In the genomic region with DNA sequence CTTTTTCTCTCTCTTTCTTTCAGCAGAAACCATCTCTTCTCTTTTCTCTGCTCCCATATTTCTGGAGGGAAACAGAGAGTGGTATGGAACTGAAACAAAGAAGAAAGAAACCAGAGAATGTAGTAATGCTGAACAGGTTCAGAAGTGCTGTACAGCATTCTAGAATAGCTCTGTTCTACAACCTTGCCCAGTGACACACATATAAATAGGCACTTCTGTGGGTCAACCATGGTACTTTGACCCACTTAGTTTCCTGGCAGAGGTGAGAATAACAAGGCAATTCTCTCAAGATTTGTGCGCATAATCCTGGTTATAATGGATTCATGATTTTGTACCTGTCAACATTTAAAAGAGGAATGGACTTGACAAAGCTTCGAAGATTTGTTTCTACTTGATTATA, we compare ENCODE assay signal across 2 cellular contexts.
TF ChIP-seq lines count a peak whose summit lies in the region.

No MANE protein-coding gene starts in this region.

TF ChIP-seq in GM12878, 131 proteins besides CTCF, POLR2A, EP300 and RAD21:
- no peak for TF ChIP-seq PAX5 (IDR thresholded peaks at IDR 0.05; ENCODE audit: borderline replicate concordance, low read depth, low read length)
- TF ChIP-seq TBL1XR1 (IDR thresholded peaks at IDR 0.05; ENCODE audit: low read depth, low read length) = no peak
- TF ChIP-seq ZSCAN29 (IDR thresholded peaks at IDR 0.05) = no peak
- no peak for TF ChIP-seq POLR2AphosphoS5 (IDR thresholded peaks at IDR 0.05; ENCODE audit: low read length)
- TF ChIP-seq, protein P1, sequence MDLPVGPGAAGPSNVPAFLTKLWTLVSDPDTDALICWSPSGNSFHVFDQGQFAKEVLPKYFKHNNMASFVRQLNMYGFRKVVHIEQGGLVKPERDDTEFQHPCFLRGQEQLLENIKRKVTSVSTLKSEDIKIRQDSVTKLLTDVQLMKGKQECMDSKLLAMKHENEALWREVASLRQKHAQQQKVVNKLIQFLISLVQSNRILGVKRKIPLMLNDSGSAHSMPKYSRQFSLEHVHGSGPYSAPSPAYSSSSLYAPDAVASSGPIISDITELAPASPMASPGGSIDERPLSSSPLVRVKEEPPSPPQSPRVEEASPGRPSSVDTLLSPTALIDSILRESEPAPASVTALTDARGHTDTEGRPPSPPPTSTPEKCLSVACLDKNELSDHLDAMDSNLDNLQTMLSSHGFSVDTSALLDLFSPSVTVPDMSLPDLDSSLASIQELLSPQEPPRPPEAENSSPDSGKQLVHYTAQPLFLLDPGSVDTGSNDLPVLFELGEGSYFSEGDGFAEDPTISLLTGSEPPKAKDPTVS (IDR thresholded peaks at IDR 0.05; ENCODE audit: low read depth, low read length) = no peak
- TF ChIP-seq, protein P2, sequence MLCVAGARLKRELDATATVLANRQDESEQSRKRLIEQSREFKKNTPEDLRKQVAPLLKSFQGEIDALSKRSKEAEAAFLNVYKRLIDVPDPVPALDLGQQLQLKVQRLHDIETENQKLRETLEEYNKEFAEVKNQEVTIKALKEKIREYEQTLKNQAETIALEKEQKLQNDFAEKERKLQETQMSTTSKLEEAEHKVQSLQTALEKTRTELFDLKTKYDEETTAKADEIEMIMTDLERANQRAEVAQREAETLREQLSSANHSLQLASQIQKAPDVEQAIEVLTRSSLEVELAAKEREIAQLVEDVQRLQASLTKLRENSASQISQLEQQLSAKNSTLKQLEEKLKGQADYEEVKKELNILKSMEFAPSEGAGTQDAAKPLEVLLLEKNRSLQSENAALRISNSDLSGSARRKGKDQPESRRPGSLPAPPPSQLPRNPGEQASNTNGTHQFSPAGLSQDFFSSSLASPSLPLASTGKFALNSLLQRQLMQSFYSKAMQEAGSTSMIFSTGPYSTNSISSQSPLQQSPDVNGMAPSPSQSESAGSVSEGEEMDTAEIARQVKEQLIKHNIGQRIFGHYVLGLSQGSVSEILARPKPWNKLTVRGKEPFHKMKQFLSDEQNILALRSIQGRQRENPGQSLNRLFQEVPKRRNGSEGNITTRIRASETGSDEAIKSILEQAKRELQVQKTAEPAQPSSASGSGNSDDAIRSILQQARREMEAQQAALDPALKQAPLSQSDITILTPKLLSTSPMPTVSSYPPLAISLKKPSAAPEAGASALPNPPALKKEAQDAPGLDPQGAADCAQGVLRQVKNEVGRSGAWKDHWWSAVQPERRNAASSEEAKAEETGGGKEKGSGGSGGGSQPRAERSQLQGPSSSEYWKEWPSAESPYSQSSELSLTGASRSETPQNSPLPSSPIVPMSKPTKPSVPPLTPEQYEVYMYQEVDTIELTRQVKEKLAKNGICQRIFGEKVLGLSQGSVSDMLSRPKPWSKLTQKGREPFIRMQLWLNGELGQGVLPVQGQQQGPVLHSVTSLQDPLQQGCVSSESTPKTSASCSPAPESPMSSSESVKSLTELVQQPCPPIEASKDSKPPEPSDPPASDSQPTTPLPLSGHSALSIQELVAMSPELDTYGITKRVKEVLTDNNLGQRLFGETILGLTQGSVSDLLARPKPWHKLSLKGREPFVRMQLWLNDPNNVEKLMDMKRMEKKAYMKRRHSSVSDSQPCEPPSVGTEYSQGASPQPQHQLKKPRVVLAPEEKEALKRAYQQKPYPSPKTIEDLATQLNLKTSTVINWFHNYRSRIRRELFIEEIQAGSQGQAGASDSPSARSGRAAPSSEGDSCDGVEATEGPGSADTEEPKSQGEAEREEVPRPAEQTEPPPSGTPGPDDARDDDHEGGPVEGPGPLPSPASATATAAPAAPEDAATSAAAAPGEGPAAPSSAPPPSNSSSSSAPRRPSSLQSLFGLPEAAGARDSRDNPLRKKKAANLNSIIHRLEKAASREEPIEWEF (IDR thresholded peaks at IDR 0.05; ENCODE audit: insufficient replicate concordance, low read depth, low read length) = no peak
- TF ChIP-seq HDAC6 (IDR thresholded peaks at IDR 0.05; ENCODE audit: unreplicated experiment) = no peak
- TF ChIP-seq ZNF24 (IDR thresholded peaks at IDR 0.05) = no peak
- no peak for TF ChIP-seq CHD4 (IDR thresholded peaks at IDR 0.05)
- TF ChIP-seq MXI1 (IDR thresholded peaks at IDR 0.05; ENCODE audit: low read depth, low read length) = no peak
- TF ChIP-seq, protein P3, sequence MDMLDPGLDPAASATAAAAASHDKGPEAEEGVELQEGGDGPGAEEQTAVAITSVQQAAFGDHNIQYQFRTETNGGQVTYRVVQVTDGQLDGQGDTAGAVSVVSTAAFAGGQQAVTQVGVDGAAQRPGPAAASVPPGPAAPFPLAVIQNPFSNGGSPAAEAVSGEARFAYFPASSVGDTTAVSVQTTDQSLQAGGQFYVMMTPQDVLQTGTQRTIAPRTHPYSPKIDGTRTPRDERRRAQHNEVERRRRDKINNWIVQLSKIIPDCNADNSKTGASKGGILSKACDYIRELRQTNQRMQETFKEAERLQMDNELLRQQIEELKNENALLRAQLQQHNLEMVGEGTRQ (IDR thresholded peaks at IDR 0.05; ENCODE audit: borderline replicate concordance, low read depth, low read length) = no peak
- TF ChIP-seq ASH2L (IDR thresholded peaks at IDR 0.05; ENCODE audit: borderline replicate concordance, low read depth) = no peak
- no peak for TF ChIP-seq EED (IDR thresholded peaks at IDR 0.05; ENCODE audit: low read depth)
- TF ChIP-seq TARDBP (IDR thresholded peaks at IDR 0.05; ENCODE audit: borderline replicate concordance) = no peak
- TF ChIP-seq NBN (IDR thresholded peaks at IDR 0.05) = no peak
- TF ChIP-seq, protein P4, sequence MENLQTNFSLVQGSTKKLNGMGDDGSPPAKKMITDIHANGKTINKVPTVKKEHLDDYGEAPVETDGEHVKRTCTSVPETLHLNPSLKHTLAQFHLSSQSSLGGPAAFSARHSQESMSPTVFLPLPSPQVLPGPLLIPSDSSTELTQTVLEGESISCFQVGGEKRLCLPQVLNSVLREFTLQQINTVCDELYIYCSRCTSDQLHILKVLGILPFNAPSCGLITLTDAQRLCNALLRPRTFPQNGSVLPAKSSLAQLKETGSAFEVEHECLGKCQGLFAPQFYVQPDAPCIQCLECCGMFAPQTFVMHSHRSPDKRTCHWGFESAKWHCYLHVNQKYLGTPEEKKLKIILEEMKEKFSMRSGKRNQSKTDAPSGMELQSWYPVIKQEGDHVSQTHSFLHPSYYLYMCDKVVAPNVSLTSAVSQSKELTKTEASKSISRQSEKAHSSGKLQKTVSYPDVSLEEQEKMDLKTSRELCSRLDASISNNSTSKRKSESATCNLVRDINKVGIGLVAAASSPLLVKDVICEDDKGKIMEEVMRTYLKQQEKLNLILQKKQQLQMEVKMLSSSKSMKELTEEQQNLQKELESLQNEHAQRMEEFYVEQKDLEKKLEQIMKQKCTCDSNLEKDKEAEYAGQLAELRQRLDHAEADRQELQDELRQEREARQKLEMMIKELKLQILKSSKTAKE (IDR thresholded peaks at IDR 0.05; ENCODE audit: low read depth, poor library complexity, severe bottlenecking) = no peak
TF ChIP-seq in GM12878: peak in this region for 0.

TF ChIP-seq in HEK293T, 16 proteins besides CTCF, POLR2A, EP300 and RAD21:
- no peak for TF ChIP-seq FOXK2 (IDR thresholded peaks at IDR 0.05)
